Comparison of ENCODE assay signal across 21 cellular contexts in genomic region chr3:47892284-47892683, GRCh38.
DNase-seq lines count a peak whose midpoint lies in the region; ATAC-seq, FAIRE-seq and TF ChIP-seq lines count a peak whose summit lies in the region.
"Had no signal": no experiment of that assay in that cellular context is flagged by ENCODE, and none has a peak within 500 bp of the region (broad histone marks: within the 10 kb centered on the region; RNA-seq: fewer than 3 reads in every experiment).

No MANE protein-coding gene starts in this region.

- H3K9me3 Mint-ChIP-seq in GM23338 (no peaks in the 10 kb centered on the region), astrocyte (ENCODE audit: unreplicated experiment) (peaks cover 1% of the 10 kb centered on the region), CD14-positive monocyte (peaks cover 0 to 3% (median 0%) of the 10 kb centered on the region in 7 donors)
- H3K9me3 Mint-ChIP-seq: natural killer cell had no signal

- ATAC-seq in GM23338 (peak; percentile 57), HG03045 (IDR thresholded peaks at IDR 0.05; ENCODE audit: unreplicated experiment) (no peak), GM21360 (IDR thresholded peaks at IDR 0.05; ENCODE audit: unreplicated experiment) (no peak)
- ATAC-seq: natural killer cell had no signal

- H3K4me1 ChIP-seq in GM23338 (ENCODE audit: insufficient read depth) (peaks cover 41% of the 10 kb centered on the region), astrocyte (ENCODE audit: insufficient read depth, low read length) (no peaks in the 10 kb centered on the region), right atrium auricular region (peaks cover 0 to 51% of the 10 kb centered on the region in 2 donors)

- H3F3A ChIP-seq in GM23338 (replicated peaks; ENCODE audit: low read depth): peaks cover 5% of the 10 kb centered on the region; the same call in 1 of the 2 replicates

- H3K27me3 Mint-ChIP-seq in GM23338 (ENCODE audit: insufficient read depth, low read depth, poor library complexity) (peaks cover 6% of the 10 kb centered on the region), astrocyte (ENCODE audit: low read depth, unreplicated experiment) (no peaks in the 10 kb centered on the region), CD14-positive monocyte (ENCODE audit: low read depth in 3 of 3) (no peaks in the 10 kb centered on the region)
- H3K27me3 Mint-ChIP-seq: B cell had no signal

- H3K27ac Mint-ChIP-seq in GM23338 (peak overlapping the region; percentile 75), astrocyte (ENCODE audit: unreplicated experiment) (no peak overlapping the region), CD14-positive monocyte (no peak overlapping the region)
- H3K27ac Mint-ChIP-seq: B cell, natural killer cell had no signal

- H3K9me3 ChIP-seq in astrocyte (ENCODE audit: insufficient read depth, low read depth, low read length) (no peaks in the 10 kb centered on the region), right atrium auricular region (no peaks in the 10 kb centered on the region)

- no peaks in the 10 kb centered on the region for H3K36me3 ChIP-seq in GM23338 (ENCODE audit: insufficient read depth)
- H3K36me3 ChIP-seq in astrocyte (ENCODE audit: insufficient read depth, low read length): peaks cover 34% of the 10 kb centered on the region
- H3K36me3 ChIP-seq in right atrium auricular region: peaks cover 19% of the 10 kb centered on the region

- H3K79me2 ChIP-seq in GM23338 (replicated peaks; ENCODE audit: insufficient read depth): peaks cover 9% of the 10 kb centered on the region
- H3K79me2 ChIP-seq in astrocyte (ENCODE audit: insufficient read depth, low read length): peaks cover 23% of the 10 kb centered on the region

- H3K27ac ChIP-seq in GM23338 (ENCODE audit: low read depth) (0 out of 2 replicates have a peak overlapping the region, but pooled peaks have one; percentile 17), astrocyte (ENCODE audit: low read depth, low read length) (no peak overlapping the region), right atrium auricular region (peak overlapping the region; percentile 72 to 77)

- H3K4me3 ChIP-seq in GM23338: peak overlapping the region; percentile 10
- no peak overlapping the region for H3K4me3 ChIP-seq in astrocyte (ENCODE audit: insufficient read depth, low read depth, low read length)
- H3K4me3 ChIP-seq in right atrium auricular region: no peak overlapping the region
- H3K4me3 ChIP-seq: lung had no signal

- intact Hi-C loops in CD14-positive monocyte (cut with micrococcal nuclease): no loop called here

- no peak for FAIRE-seq in astrocyte (lab: Jason Lieb, UNC)
- FAIRE-seq: bronchial epithelial cell had no signal

- H3K27me3 ChIP-seq in GM23338 (ENCODE audit: insufficient read depth) (no peaks in the 10 kb centered on the region), astrocyte (ENCODE audit: insufficient read depth, low read length) (no peaks in the 10 kb centered on the region), right atrium auricular region (no peaks in the 10 kb centered on the region)

- H3K9me2 ChIP-seq in GM23338 (ENCODE audit: insufficient read depth): peaks cover 8% of the 10 kb centered on the region

- no peaks in the 10 kb centered on the region; the same call in 1 of the 2 replicates for H4K20me1 ChIP-seq in GM23338 (replicated peaks; ENCODE audit: insufficient read depth)
- peaks cover 56% of the 10 kb centered on the region for H4K20me1 ChIP-seq in astrocyte (ENCODE audit: insufficient read depth, low read length)

- H3K4me2 ChIP-seq in GM23338: peak overlapping the region; percentile 69
- H3K4me2 ChIP-seq in astrocyte (ENCODE audit: low read length): peak overlapping the region; percentile 63

- DNase-seq in GM23338 (ENCODE audit: low spot score) (peak; percentile 36), astrocyte (ENCODE audit: low read depth) (no peak), right atrium auricular region (ENCODE audit: low spot score) (no peak), pons (ENCODE audit: low spot score) (peak; percentile 58), CD14-positive monocyte (ENCODE audit: low spot score) (no peak)
- no peak for DNase-seq in activated CD4-positive, CD25-positive, alpha-beta regulatory T cell treated with anti-CD3 and anti-CD28 coated beads, Interleukin-2, amount 50 U/mL, for 72 hours
- DNase-seq: activated CD4-positive, alpha-beta T cell treated with anti-CD3 and anti-CD28 coated beads for 4 hours; activated CD8-positive, alpha-beta memory T cell treated with anti-CD3 and anti-CD28 coated beads, Interleukin-2, amount 50 U/mL, for 48 hours; activated naive CD4-positive, alpha-beta T cell; foreskin fibroblast; H7; natural killer cell; NCI-H1436; NCI-H226; stimulated activated CD4-positive, alpha-beta T cell treated with anti-CD3 and anti-CD28 coated beads, Interleukin-1b, Interleukin-23, amount 100 ng/mL, for 48 hours; T1000 had no signal

- H3K4me3 Mint-ChIP-seq in GM23338 (no peak overlapping the region), astrocyte (ENCODE audit: unreplicated experiment) (no peak overlapping the region), CD14-positive monocyte (no peak overlapping the region)
- H3K4me3 Mint-ChIP-seq: B cell, natural killer cell had no signal

- peaks cover 23% of the 10 kb centered on the region for H3K36me3 Mint-ChIP-seq in GM23338 (ENCODE audit: low read depth)
- H3K36me3 Mint-ChIP-seq in astrocyte (ENCODE audit: low read depth, unreplicated experiment): peaks cover 45% of the 10 kb centered on the region
- H3K36me3 Mint-ChIP-seq in CD14-positive monocyte: peaks cover 56% of the 10 kb centered on the region in 2 donors
- H3K36me3 Mint-ChIP-seq: natural killer cell had no signal

- H3K4me1 Mint-ChIP-seq in GM23338: peaks cover 48% of the 10 kb centered on the region
- peaks cover 24% of the 10 kb centered on the region for H3K4me1 Mint-ChIP-seq in astrocyte (ENCODE audit: low read depth, unreplicated experiment)
- H3K4me1 Mint-ChIP-seq in CD14-positive monocyte: peaks cover 4% of the 10 kb centered on the region
- H3K4me1 Mint-ChIP-seq: B cell, natural killer cell had no signal

- H3K9ac ChIP-seq in astrocyte (ENCODE audit: low read length): peak overlapping the region; percentile 9

- no peak overlapping the region for H2AFZ ChIP-seq in GM23338
- no peak overlapping the region for H2AFZ ChIP-seq in astrocyte (ENCODE audit: low read depth, low read length)

- no peak for TF ChIP-seq CTCF in GM23338 (conservative IDR thresholded peaks at IDR 0.05; ENCODE audit: low read depth in 2 of 2)
- no peak for TF ChIP-seq CTCF in astrocyte (IDR thresholded peaks at IDR 0.05; ENCODE audit: insufficient read depth, low read depth, low read length)
- TF ChIP-seq CTCF in right atrium auricular region (IDR thresholded peaks at IDR 0.05): no peak
- no peak for TF ChIP-seq CTCF in CD14-positive monocyte (IDR thresholded peaks at IDR 0.05)

TF ChIP-seq in GM23338, 12 proteins besides CTCF, POLR2A, EP300 and RAD21 (continues in another document):
- TF ChIP-seq ZNF114 (CRISPR knock-in tag; IDR thresholded peaks at IDR 0.05) (no peak), EZH2phosphoT487 (IDR thresholded peaks at IDR 0.05; ENCODE audit: unreplicated experiment) (no peak), JUNB (IDR thresholded peaks at IDR 0.05; ENCODE audit: unreplicated experiment) (no peak), ETS1 (IDR thresholded peaks at IDR 0.05) (no peak), STAT1 (IDR thresholded peaks at IDR 0.05; ENCODE audit: unreplicated experiment) (no peak), EZH2 (IDR thresholded peaks at IDR 0.05; ENCODE audit: low read depth, unreplicated experiment) (no peak), REST (IDR thresholded peaks at IDR 0.05; ENCODE audit: unreplicated experiment) (no peak), POLR2AphosphoS5 (IDR thresholded peaks at IDR 0.05; ENCODE audit: low read depth) (no peak)

Comparison
In these comparisons a context has a peak if more than half of its experiments do, and no peak if none do; other contexts are left out.
1. DNase-seq: peak in GM23338 (single experiment) and pons (single experiment); none in astrocyte (single experiment), right atrium auricular region (single experiment), CD14-positive monocyte (single experiment) and activated CD4-positive, CD25-positive, alpha-beta regulatory T cell treated with anti-CD3 and anti-CD28 coated beads, Interleukin-2, amount 50 U/mL, for 72 hours (single experiment).